Comparison of ENCODE assay signal across 8 cellular contexts in genomic region chr17:81925860-81926450, GRCh38. TPM values are rescaled to one million over a fixed set of nuclear protein-coding genes. Genes with fewer than 3 reads are reported as not detected.
A peak's percentile ranks its signal among the peaks of the same experiment; 100 is the strongest.
DNase-seq lines count a peak whose midpoint lies in the region; ATAC-seq, FAIRE-seq and TF ChIP-seq lines count a peak whose summit lies in the region.
"Had no signal": no experiment of that assay in that cellular context is flagged by ENCODE, and none has a peak within 500 bp of the region (broad histone marks: within the 10 kb centered on the region; RNA-seq: fewer than 3 reads in every experiment).

No MANE protein-coding gene starts in this region.

- no peaks in the 10 kb centered on the region for H3K36me3 Mint-ChIP-seq in activated naive CD4-positive, alpha-beta T cell treated with anti-CD3 and anti-CD28 coated beads, Interleukin-2, amount 50 U/mL, for 72 hours

- H3K36me3 ChIP-seq in HUES64 (ENCODE audit: insufficient read depth, low read length) = peaks cover 19% of the 10 kb centered on the region
- H3K36me3 ChIP-seq in iPS-20b (ENCODE audit: insufficient read depth, low read depth, low read length) = peaks cover 18% of the 10 kb centered on the region
- peaks cover 4 to 12% of the 10 kb centered on the region in 2 donors for H3K36me3 ChIP-seq in stomach smooth muscle (ENCODE audit: control insufficient read depth in 2 of 2, insufficient read depth in 2 of 2, low read length in 2 of 2)

- no peaks in the 10 kb centered on the region for H3K9me3 ChIP-seq in HUES64 (ENCODE audit: insufficient read depth, low read depth, low read length)
- no peaks in the 10 kb centered on the region for H3K9me3 ChIP-seq in iPS-20b (ENCODE audit: insufficient read depth, low read depth, low read length)
- no peaks in the 10 kb centered on the region for H3K9me3 ChIP-seq in stomach smooth muscle (ENCODE audit: control insufficient read depth in 2 of 2, low read length in 2 of 2)

- ATAC-seq in activated naive CD4-positive, alpha-beta T cell treated with anti-CD3 and anti-CD28 coated beads, Interleukin-2, amount 50 U/mL, for 72 hours = no peak

- H3K27me3 ChIP-seq in HUES64 (ENCODE audit: insufficient read depth, low read length) (peaks cover 16% of the 10 kb centered on the region), iPS-20b (ENCODE audit: insufficient read depth, low read length) (peaks cover 17% of the 10 kb centered on the region), stomach smooth muscle (ENCODE audit: control insufficient read depth in 1 of 2, insufficient read depth in 2 of 2, low read length in 2 of 2) (peaks cover 0 to 11% of the 10 kb centered on the region in 2 donors)

- no peak for DNase-seq in activated naive CD4-positive, alpha-beta T cell treated with anti-CD3 and anti-CD28 coated beads, Interleukin-2, amount 50 U/mL, for 72 hours (ENCODE audit: low spot score in 2 of 2)
- no peak for DNase-seq in stimulated activated naive CD4-positive, alpha-beta T cell treated with Interleukin-2 at 50 U/mL for 16 hours (lab: John Stamatoyannopoulos, UW)
- DNase-seq in NCI-H510A treated with DMSO at 0.1 percent for 48 hours (lab: John Stamatoyannopoulos, UW) (no peak), D721Med (ENCODE audit: insufficient read length, low spot score) (no peak)

- TF ChIP-seq CTCF in D721Med (IDR thresholded peaks at IDR 0.05; ENCODE audit: insufficient read depth, missing control alignments) = no peak

- WGBS in HUES64 = 70% methylated on average over 9 of the region's 10 CpGs

- H3K9ac ChIP-seq in HUES64 (ENCODE audit: low read depth, low read length) (peak overlapping the region; percentile 74), iPS-20b (ENCODE audit: low read depth, low read length) (peak overlapping the region; percentile 79; the same call in 1 of the 2 replicates), stomach smooth muscle (ENCODE audit: low read length in 2 of 2) (peak overlapping the region; percentile 75 to 80)

- H3K4me1 ChIP-seq in HUES64 (ENCODE audit: insufficient read depth, low read length) (peaks cover 26% of the 10 kb centered on the region), iPS-20b (ENCODE audit: insufficient read depth, low read length) (peaks cover 16% of the 10 kb centered on the region; the same call in 1 of the 2 replicates), stomach smooth muscle (ENCODE audit: control insufficient read depth, insufficient read depth, low read length) (peaks cover 59% of the 10 kb centered on the region)

- FAIRE-seq in D721Med (lab: Jason Lieb, UNC) = no peak
- FAIRE-seq: colon had no signal

- H3K27ac ChIP-seq in HUES64 (ENCODE audit: low read depth, low read length) (peak overlapping the region; percentile 84; the same call in 1 of the 2 replicates), iPS-20b (ENCODE audit: low read length) (peak overlapping the region; percentile 47), stomach smooth muscle (ENCODE audit: low read length) (peak overlapping the region; percentile 86)

- H3K27ac Mint-ChIP-seq in activated naive CD4-positive, alpha-beta T cell treated with anti-CD3 and anti-CD28 coated beads, Interleukin-2, amount 50 U/mL, for 72 hours = peak overlapping the region; percentile 89 to 96

- no peaks in the 10 kb centered on the region for H3K9me3 Mint-ChIP-seq in activated naive CD4-positive, alpha-beta T cell treated with anti-CD3 and anti-CD28 coated beads, Interleukin-2, amount 50 U/mL, for 72 hours

- H3K4me3 ChIP-seq in HUES64 (ENCODE audit: low read length) (peak overlapping the region; percentile 65), iPS-20b (ENCODE audit: low read length) (peak overlapping the region; percentile 80), stomach smooth muscle (ENCODE audit: low read length in 2 of 2) (peak overlapping the region; percentile 80 to 81)

RNA-seq across cellular contexts. Expression of gene MAFG, which starts 1.6 kb away (rescaled TPM):
- 14.7 TPM for polyA plus RNA-seq in HUES64 (2013, experiment 1 of 2)
- 16.4 TPM for polyA plus RNA-seq in HUES64 (2013, experiment 2 of 2)
- total RNA-seq in activated naive CD4-positive, alpha-beta T cell treated with anti-CD3 and anti-CD28 coated beads, Interleukin-2, amount 50 U/mL, for 72 hours = 10 to 100 TPM; 19.6 to 35.2 TPM

RNA-seq across cellular contexts. Expression of gene SIRT7, which starts 8.0 kb away (rescaled TPM):
- 12.9 TPM for polyA plus RNA-seq in HUES64 (2013, experiment 1 of 2)
- polyA plus RNA-seq in HUES64 (2013, experiment 2 of 2) = 10.5 TPM
- total RNA-seq in activated naive CD4-positive, alpha-beta T cell treated with anti-CD3 and anti-CD28 coated beads, Interleukin-2, amount 50 U/mL, for 72 hours = 10 to 100 TPM; 35.7 to 43.7 TPM

RNA-seq across cellular contexts. Expression of gene PYCR1, which starts 11.1 kb away (rescaled TPM):
- 87.7 TPM for polyA plus RNA-seq in HUES64 (2013, experiment 1 of 2)
- polyA plus RNA-seq in HUES64 (2013, experiment 2 of 2) = 88.3 TPM
- total RNA-seq in activated naive CD4-positive, alpha-beta T cell treated with anti-CD3 and anti-CD28 coated beads, Interleukin-2, amount 50 U/mL, for 72 hours = 10 to 100 TPM; 30.3 to 75.1 TPM

RNA-seq across cellular contexts. Expression of gene PCYT2, which starts 14.8 kb away (rescaled TPM):
- polyA plus RNA-seq in HUES64 (2013, experiment 1 of 2) = 37.6 TPM
- 35.9 TPM for polyA plus RNA-seq in HUES64 (2013, experiment 2 of 2)
- total RNA-seq in activated naive CD4-positive, alpha-beta T cell treated with anti-CD3 and anti-CD28 coated beads, Interleukin-2, amount 50 U/mL, for 72 hours = 10 to 100 TPM; 16.4 to 20.1 TPM

RNA-seq across cellular contexts. Expression of gene MYADML2, which starts 21.1 kb away (rescaled TPM):
- polyA plus RNA-seq in HUES64 (2013, experiment 1 of 2) = 0.10 TPM
- polyA plus RNA-seq in HUES64 (2013, experiment 2 of 2) = not detected
- not detected for total RNA-seq in activated naive CD4-positive, alpha-beta T cell treated with anti-CD3 and anti-CD28 coated beads, Interleukin-2, amount 50 U/mL, for 72 hours
